Comparison of ENCODE assay signal across 8 cellular contexts in genomic region chr17:29621751-29622194, GRCh38. TPM values are rescaled to one million over a fixed set of nuclear protein-coding genes. Genes with fewer than 3 reads are reported as not detected.
DNase-seq lines count a peak whose midpoint lies in the region; ATAC-seq and TF ChIP-seq lines count a peak whose summit lies in the region.

No MANE protein-coding gene starts in this region.

- no peaks in the 10 kb centered on the region for H3K9me3 Mint-ChIP-seq in activated T-cell treated with anti-CD3 and anti-CD28 coated beads, Interleukin-2, amount 50 U/mL, for 72 hours
- H3K9me3 Mint-ChIP-seq in activated naive CD8-positive, alpha-beta T cell treated with anti-CD3 and anti-CD28 coated beads, Interleukin-2, amount 50 U/mL, for 24 hours: no peaks in the 10 kb centered on the region

- no peak for DNase-seq in activated T-cell treated with anti-CD3 and anti-CD28 coated beads, Interleukin-2, amount 50 U/mL, for 72 hours
- DNase-seq in activated T-cell treated with anti-CD3 and anti-CD28 coated beads for 4 hours: no peak
- DNase-seq in activated naive CD8-positive, alpha-beta T cell treated with anti-CD3 and anti-CD28 coated beads, Interleukin-2, amount 50 U/mL, for 24 hours: no peak
- DNase-seq in right lobe of liver: no peak
- no peak for DNase-seq in transverse colon
- DNase-seq in epidermal melanocyte (ENCODE audit: insufficient read length, low spot score): no peak

- H3K4me3 ChIP-seq in right lobe of liver (peak overlapping the region; percentile 32 to 58 (median 48)), transverse colon (peak overlapping the region in 3 of 4 donors; percentile 46 to 63 (median 50))

- no peak for ATAC-seq in activated T-cell treated with anti-CD3 and anti-CD28 coated beads, Interleukin-2, amount 50 U/mL, for 72 hours (replicated peaks in 1 of 2)
- no peak for ATAC-seq in activated naive CD8-positive, alpha-beta T cell treated with anti-CD3 and anti-CD28 coated beads, Interleukin-2, amount 50 U/mL, for 24 hours
- ATAC-seq in right lobe of liver: no peak
- ATAC-seq in HG02571 (IDR thresholded peaks at IDR 0.05; ENCODE audit: unreplicated experiment): no peak
- no peak for ATAC-seq in HG03196 (IDR thresholded peaks at IDR 0.05; ENCODE audit: unreplicated experiment)

- peaks cover 3% of the 10 kb centered on the region for H3K27me3 Mint-ChIP-seq in activated T-cell treated with anti-CD3 and anti-CD28 coated beads, Interleukin-2, amount 50 U/mL, for 72 hours (ENCODE audit: low read depth)
- H3K27me3 Mint-ChIP-seq in activated naive CD8-positive, alpha-beta T cell treated with anti-CD3 and anti-CD28 coated beads, Interleukin-2, amount 50 U/mL, for 24 hours: no peaks in the 10 kb centered on the region

- WGBS in right lobe of liver (ENCODE audit: insufficient coverage, low coverage, low lambda C conversion rate, missing lambda C conversion rate): 71% methylated on average over 1 of the region's 8 CpGs
- 51 to 72% methylated on average over 2 to 8 of the region's 8 CpGs for WGBS in transverse colon (ENCODE audit: low coverage in 1 of 2), 2 donors

- peak overlapping the region; percentile 85 to 91 for H3K4me3 Mint-ChIP-seq in activated T-cell treated with anti-CD3 and anti-CD28 coated beads, Interleukin-2, amount 50 U/mL, for 72 hours
- peak overlapping the region; percentile 79 for H3K4me3 Mint-ChIP-seq in activated naive CD8-positive, alpha-beta T cell treated with anti-CD3 and anti-CD28 coated beads, Interleukin-2, amount 50 U/mL, for 24 hours

- intact Hi-C loops in right lobe of liver (cut with DNase I): loop anchor here (10.0 kb wide), 1 partner anchor 153 kb away; no protein-coding TSS in a partner anchor
- intact Hi-C loops in transverse colon (cut with DNase I; ENCODE audit: low total_unique reads): no loop called here

- in situ Hi-C loops in transverse colon (cut with MboI; ENCODE audit: low pct_ligation_motif_present in 1 of 4, low pct_unique_long_range_greater_than_20kb in 1 of 4, low sequenced_read_pairs in 3 of 4): loop anchor here in 1 of 4 donors (25.0 kb wide), 1 partner anchor 316 kb away; the partner anchor contains the start of genes EFCAB5 and SSH2

- no peak for TF ChIP-seq CTCF in right lobe of liver (IDR thresholded peaks at IDR 0.05)
- TF ChIP-seq CTCF in transverse colon (IDR thresholded peaks at IDR 0.05): no peak

- H3K27ac Mint-ChIP-seq in activated T-cell treated with anti-CD3 and anti-CD28 coated beads, Interleukin-2, amount 50 U/mL, for 72 hours: no peak overlapping the region
- no peak overlapping the region for H3K27ac Mint-ChIP-seq in activated naive CD8-positive, alpha-beta T cell treated with anti-CD3 and anti-CD28 coated beads, Interleukin-2, amount 50 U/mL, for 24 hours

- H3K27me3 ChIP-seq in right lobe of liver (no peaks in the 10 kb centered on the region), transverse colon (peaks cover 2% of the 10 kb centered on the region)

- no peak for TF ChIP-seq EP300 in transverse colon (IDR thresholded peaks at IDR 0.05; ENCODE audit: low read depth)

- TF ChIP-seq POLR2A in right lobe of liver (IDR thresholded peaks at IDR 0.05): no peak
- no peak for TF ChIP-seq POLR2A in transverse colon (IDR thresholded peaks at IDR 0.05)

- H3K27ac ChIP-seq in right lobe of liver: no peak overlapping the region
- peak overlapping the region; percentile 66 to 83 (median 78) for H3K27ac ChIP-seq in transverse colon

- H3K36me3 ChIP-seq in right lobe of liver: no peaks in the 10 kb centered on the region
- no peaks in the 10 kb centered on the region for H3K36me3 ChIP-seq in transverse colon

- H3K9me3 ChIP-seq in right lobe of liver: no peaks in the 10 kb centered on the region
- H3K9me3 ChIP-seq in transverse colon: no peaks in the 10 kb centered on the region

- H3K4me1 ChIP-seq in right lobe of liver: peaks cover 0 to 26% (median 5%) of the 10 kb centered on the region in 4 donors
- H3K4me1 ChIP-seq in transverse colon: peaks cover 21 to 40% (median 28%) of the 10 kb centered on the region in 4 donors

- peaks cover 60% of the 10 kb centered on the region for H3K4me1 Mint-ChIP-seq in activated T-cell treated with anti-CD3 and anti-CD28 coated beads, Interleukin-2, amount 50 U/mL, for 72 hours (ENCODE audit: low read depth)
- H3K4me1 Mint-ChIP-seq in activated naive CD8-positive, alpha-beta T cell treated with anti-CD3 and anti-CD28 coated beads, Interleukin-2, amount 50 U/mL, for 24 hours: peaks cover 59% of the 10 kb centered on the region

- H3K36me3 Mint-ChIP-seq in activated T-cell treated with anti-CD3 and anti-CD28 coated beads, Interleukin-2, amount 50 U/mL, for 72 hours (ENCODE audit: insufficient read depth in 2 of 2): no peaks in the 10 kb centered on the region
- no peaks in the 10 kb centered on the region for H3K36me3 Mint-ChIP-seq in activated naive CD8-positive, alpha-beta T cell treated with anti-CD3 and anti-CD28 coated beads, Interleukin-2, amount 50 U/mL, for 24 hours (ENCODE audit: low read depth)

RNA-seq across cellular contexts. Expression of gene CORO6, which starts 0.9 kb away (rescaled TPM):
- total RNA-seq in activated T-cell treated with anti-CD3 and anti-CD28 coated beads, Interleukin-2, amount 50 U/mL, for 72 hours: 10 to 100 TPM; 10.4 to 13.9 TPM
- total RNA-seq in right lobe of liver (1 to 10 TPM in 2 of 6 experiments, under 1 TPM in 4; 0.37 to 5.1 (median 0.81) TPM), transverse colon (10 to 100 TPM; 12.2 to 37.4 (median 13.9) TPM)

RNA-seq across cellular contexts. Expression of gene ANKRD13B, which starts 28.8 kb away (rescaled TPM):
- 10 to 100 TPM in 1 of 2 donors, 1 to 10 TPM in 1; 7.9 to 13.5 TPM for total RNA-seq in activated T-cell treated with anti-CD3 and anti-CD28 coated beads, Interleukin-2, amount 50 U/mL, for 72 hours
- total RNA-seq in right lobe of liver (1 to 10 TPM in 1 of 6 experiments, under 1 TPM in 5; 0.37 to 1.6 (median 0.88) TPM), transverse colon (1 to 10 TPM; 2.9 to 8.6 (median 5.6) TPM)

RNA-seq across cellular contexts. Expression of gene GIT1, which starts 32.3 kb away (rescaled TPM):
- 10 to 100 TPM; 45.0 to 47.4 TPM for total RNA-seq in activated T-cell treated with anti-CD3 and anti-CD28 coated beads, Interleukin-2, amount 50 U/mL, for 72 hours
- total RNA-seq in right lobe of liver (10 to 100 TPM in 2 of 6 experiments, 1 to 10 TPM in 4; 7.1 to 15.9 (median 8.7) TPM), transverse colon (10 to 100 TPM; 39.2 to 71.8 (median 41.3) TPM)

RNA-seq across cellular contexts. Expression of gene TP53I13, which starts 53.3 kb away (rescaled TPM):
- 100 to 1,000 TPM in 1 of 2 donors, 10 to 100 TPM in 1; 77.4 to 103 TPM for total RNA-seq in activated T-cell treated with anti-CD3 and anti-CD28 coated beads, Interleukin-2, amount 50 U/mL, for 72 hours
- total RNA-seq in right lobe of liver: 10 to 100 TPM; 16.8 to 52.4 (median 38.4) TPM
- 100 to 1,000 TPM in 1 of 4 donors, 10 to 100 TPM in 3; 47.8 to 144 (median 87.7) TPM for total RNA-seq in transverse colon

RNA-seq across cellular contexts. Expression of gene ABHD15, which starts 54.9 kb away (rescaled TPM):
- 1 to 10 TPM; 7.4 to 7.7 TPM for total RNA-seq in activated T-cell treated with anti-CD3 and anti-CD28 coated beads, Interleukin-2, amount 50 U/mL, for 72 hours
- 10 to 100 TPM in 5 of 6 experiments, 1 to 10 TPM in 1; 7.8 to 27.1 (median 13.7) TPM for total RNA-seq in right lobe of liver
- total RNA-seq in transverse colon: 10 to 100 TPM; 18.7 to 38.0 (median 24.6) TPM

Comparison
In these comparisons a context has a peak if more than half of its experiments do, and no peak if none do; other contexts are left out.
1. H3K27ac ChIP-seq: peak in transverse colon (4 of 4); none in right lobe of liver (0 of 3).